Comparison of ENCODE assay signal across 18 cellular contexts in the genomic region with DNA sequence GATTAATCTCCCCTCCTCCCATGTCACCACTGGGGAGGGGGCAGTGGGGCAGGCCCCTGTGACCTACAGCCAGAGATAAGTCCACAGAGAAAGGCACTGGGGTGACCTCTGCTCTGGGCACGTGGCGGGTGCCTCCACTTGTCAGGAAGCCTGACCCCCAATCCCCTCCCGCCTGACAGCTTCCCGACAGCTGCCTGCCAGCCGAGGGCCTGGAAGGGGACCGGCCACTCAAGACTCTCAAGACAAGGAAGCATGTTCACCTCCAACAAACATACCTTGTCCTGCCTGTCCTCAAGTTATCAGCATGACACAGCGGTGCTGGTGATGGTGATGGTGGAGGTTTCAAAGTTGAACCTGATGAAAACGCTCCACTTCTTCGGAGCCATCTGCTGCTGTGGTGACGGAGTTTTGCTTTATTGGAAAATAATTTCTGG. TPM values are rescaled to one million over a fixed set of nuclear protein-coding genes. Genes with fewer than 3 reads are reported as not detected.
DNase-seq lines count a peak whose midpoint lies in the region; ATAC-seq, FAIRE-seq and TF ChIP-seq lines count a peak whose summit lies in the region.
"Had no signal": no experiment of that assay in that cellular context is flagged by ENCODE, and none has a peak within 500 bp of the region (broad histone marks: within the 10 kb centered on the region; RNA-seq: fewer than 3 reads in every experiment).

No MANE protein-coding gene starts in this region.

- no peaks in the 10 kb centered on the region for H3K9me3 Mint-ChIP-seq in activated CD8-positive, alpha-beta memory T cell treated with anti-CD3 and anti-CD28 coated beads, Interleukin-2, amount 10 ng/mL, durations not matched to agents 7 days and 5 days (ENCODE audit: low read depth)
- H3K9me3 Mint-ChIP-seq in activated CD4-positive, alpha-beta memory T cell treated with anti-CD3 and anti-CD28 coated beads for 36 hours: no peaks in the 10 kb centered on the region
- H3K9me3 Mint-ChIP-seq: stimulated activated naive B cell treated with anti-CD40 and anti-IgM and Interleukin-4, amounts not matched to agents 10 μg/mL and 1 μg/mL and 100 μg/mL, for 72 hours had no signal

- peaks cover 30% of the 10 kb centered on the region for H3K4me1 Mint-ChIP-seq in activated CD8-positive, alpha-beta memory T cell treated with anti-CD3 and anti-CD28 coated beads, Interleukin-2, amount 10 ng/mL, durations not matched to agents 7 days and 5 days
- H3K4me1 Mint-ChIP-seq in activated CD4-positive, alpha-beta memory T cell treated with anti-CD3 and anti-CD28 coated beads for 36 hours (ENCODE audit: low read depth): peaks cover 24% of the 10 kb centered on the region

- H3K27ac ChIP-seq in esophagus muscularis mucosa (replicated peaks in 1 of 4) (peak overlapping the region; percentile 85 to 98 (median 89)), stomach (peak overlapping the region in 4 of 5 donors; percentile 43 to 98 (median 92)), aorta (ENCODE audit: low read depth in 1 of 2, low read length in 2 of 2) (no peak overlapping the region)
- H3K27ac ChIP-seq: brain microvascular endothelial cell had no signal

- no peak for ATAC-seq in activated CD8-positive, alpha-beta memory T cell treated with anti-CD3 and anti-CD28 coated beads, Interleukin-2, amount 10 ng/mL, durations not matched to agents 7 days and 5 days
- no peak for ATAC-seq in aorta (ENCODE audit: low FRiP score)
- ATAC-seq: esophagus mucosa; stimulated activated naive B cell treated with anti-CD40 and anti-IgM and Interleukin-4, amounts not matched to agents 10 μg/mL and 1 μg/mL and 100 μg/mL, for 72 hours had no signal

- WGBS in esophagus muscularis mucosa: 75% methylated on average over 7 of the region's 10 CpGs
- WGBS in stomach, 5 donors: 71 to 83% (median 75%) methylated on average over 8 to 10 of the region's 10 CpGs
- 90% methylated on average over 10 of the region's 10 CpGs for WGBS in aorta, 2 donors

- H3K36me3 ChIP-seq in esophagus muscularis mucosa (no peaks in the 10 kb centered on the region), stomach (no peaks in the 10 kb centered on the region), aorta (ENCODE audit: control insufficient read depth in 1 of 2, insufficient read depth in 2 of 2, low read length in 1 of 2) (no peaks in the 10 kb centered on the region)
- H3K36me3 ChIP-seq: brain microvascular endothelial cell, vagina had no signal

- H3K27ac Mint-ChIP-seq in activated CD8-positive, alpha-beta memory T cell treated with anti-CD3 and anti-CD28 coated beads, Interleukin-2, amount 10 ng/mL, durations not matched to agents 7 days and 5 days: peak overlapping the region; percentile 80
- H3K27ac Mint-ChIP-seq in activated CD4-positive, alpha-beta memory T cell treated with anti-CD3 and anti-CD28 coated beads for 36 hours: peak overlapping the region; percentile 85
- H3K27ac Mint-ChIP-seq: stimulated activated naive B cell treated with anti-CD40 and anti-IgM and Interleukin-4, amounts not matched to agents 10 μg/mL and 1 μg/mL and 100 μg/mL, for 72 hours had no signal

- intact Hi-C loops in activated CD4-positive, alpha-beta memory T cell treated with anti-CD3 and anti-CD28 coated beads for 36 hours (cut with micrococcal nuclease): loop anchor here (2.0 to 5.0 kb wide), 3 partner anchors 61 to 350 kb away; no protein-coding TSS in a partner anchor
- intact Hi-C loops in esophagus muscularis mucosa (cut with DNase I) (loop anchor here (5.0 kb wide), 1 partner anchor 35 kb away; no protein-coding TSS in a partner anchor), stomach (cut with DNase I; ENCODE audit: low total_unique reads) (loop anchor here (5.0 kb wide), 1 partner anchor 185 kb away; no protein-coding TSS in a partner anchor), aorta (cut with DNase I) (loop anchor here (2.0 to 10.0 kb wide), 5 partner anchors 40 to 347 kb away; no protein-coding TSS in a partner anchor)

- no peaks in the 10 kb centered on the region for H3K36me3 Mint-ChIP-seq in activated CD8-positive, alpha-beta memory T cell treated with anti-CD3 and anti-CD28 coated beads, Interleukin-2, amount 10 ng/mL, durations not matched to agents 7 days and 5 days
- peaks cover 1% of the 10 kb centered on the region for H3K36me3 Mint-ChIP-seq in activated CD4-positive, alpha-beta memory T cell treated with anti-CD3 and anti-CD28 coated beads for 36 hours
- H3K36me3 Mint-ChIP-seq: stimulated activated naive B cell treated with anti-CD40 and anti-IgM and Interleukin-4, amounts not matched to agents 10 μg/mL and 1 μg/mL and 100 μg/mL, for 72 hours had no signal

- TF ChIP-seq CTCF in esophagus muscularis mucosa (IDR thresholded peaks at IDR 0.05) (no peak), stomach (IDR thresholded peaks at IDR 0.05) (no peak)

- H3K27me3 Mint-ChIP-seq in activated CD8-positive, alpha-beta memory T cell treated with anti-CD3 and anti-CD28 coated beads, Interleukin-2, amount 10 ng/mL, durations not matched to agents 7 days and 5 days: no peaks in the 10 kb centered on the region
- H3K27me3 Mint-ChIP-seq in activated CD4-positive, alpha-beta memory T cell treated with anti-CD3 and anti-CD28 coated beads for 36 hours: no peaks in the 10 kb centered on the region
- H3K27me3 Mint-ChIP-seq: stimulated activated naive B cell treated with anti-CD40 and anti-IgM and Interleukin-4, amounts not matched to agents 10 μg/mL and 1 μg/mL and 100 μg/mL, for 72 hours had no signal

- POLR2A ChIA-PET in activated CD4-positive, alpha-beta memory T cell treated with anti-CD3 and anti-CD28 coated beads for 36 hours (lab: Charles Lee): interaction anchor here (1.0 kb wide), 1 partner anchor 31 kb away, joined by 3 read pairs; no protein-coding TSS in a partner anchor

- H3K4me1 ChIP-seq in esophagus muscularis mucosa: peaks cover 42 to 64% (median 57%) of the 10 kb centered on the region in 4 donors
- peaks cover 48 to 65% (median 60%) of the 10 kb centered on the region in 4 donors for H3K4me1 ChIP-seq in stomach
- no peaks in the 10 kb centered on the region for H3K4me1 ChIP-seq in aorta (ENCODE audit: control insufficient read depth in 1 of 2, insufficient read depth in 2 of 2, low read length in 2 of 2)

- H3K27me3 ChIP-seq in esophagus muscularis mucosa (no peaks in the 10 kb centered on the region), stomach (no peaks in the 10 kb centered on the region), aorta (ENCODE audit: control insufficient read depth in 1 of 2, insufficient read depth in 2 of 2, low read length in 1 of 2) (no peaks in the 10 kb centered on the region)
- H3K27me3 ChIP-seq: brain microvascular endothelial cell, vagina had no signal

- TF ChIP-seq POLR2A in esophagus muscularis mucosa (IDR thresholded peaks at IDR 0.05; ENCODE audit: low read depth) (no peak), stomach (IDR thresholded peaks at IDR 0.05) (no peak)

- no peak overlapping the region for H3K4me3 ChIP-seq in esophagus muscularis mucosa
- H3K4me3 ChIP-seq in stomach: no peak overlapping the region
- H3K4me3 ChIP-seq in aorta (ENCODE audit: low read length in 2 of 2): no peak overlapping the region
- H3K4me3 ChIP-seq: HAP-1, vagina had no signal

- CTCF ChIA-PET in activated CD8-positive, alpha-beta memory T cell treated with anti-CD3 and anti-CD28 coated beads, Interleukin-2, amount 10 ng/mL, durations not matched to agents 7 days and 5 days (lab: Charles Lee): interaction anchor here (3.0 to 8.0 kb wide), 2 partner anchors 118 to 184 kb away, joined by 21 to 217 read pairs; no protein-coding TSS in a partner anchor
- CTCF ChIA-PET in activated CD4-positive, alpha-beta memory T cell treated with anti-CD3 and anti-CD28 coated beads for 36 hours (lab: Charles Lee): interaction anchor here (2.1 to 17.1 kb wide), 2 partner anchors 23 to 188 kb away, joined by 6 to 409 read pairs; partner anchors contain the start of genes MORN1 and RER1

- H3K4me3 Mint-ChIP-seq in activated CD8-positive, alpha-beta memory T cell treated with anti-CD3 and anti-CD28 coated beads, Interleukin-2, amount 10 ng/mL, durations not matched to agents 7 days and 5 days: no peak overlapping the region
- H3K4me3 Mint-ChIP-seq in activated CD4-positive, alpha-beta memory T cell treated with anti-CD3 and anti-CD28 coated beads for 36 hours: no peak overlapping the region

- no peak for FAIRE-seq in HTR-8/SVneo (lab: Jason Lieb, UNC)
- FAIRE-seq: RCC 7860 had no signal

- TF ChIP-seq EP300 in esophagus muscularis mucosa (IDR thresholded peaks at IDR 0.05) (no peak), stomach (IDR thresholded peaks at IDR 0.05) (no peak)

- no peak for DNase-seq in activated CD8-positive, alpha-beta memory T cell treated with anti-CD3 and anti-CD28 coated beads, Interleukin-2, amount 10 ng/mL, durations not matched to agents 7 days and 5 days
- no peak for DNase-seq in activated CD8-positive, alpha-beta memory T cell treated with anti-CD3 and anti-CD28 coated beads for 24 hours
- DNase-seq in activated CD4-positive, alpha-beta memory T cell treated with anti-CD3 and anti-CD28 coated beads for 36 hours: no peak
- DNase-seq in esophagus muscularis mucosa (ENCODE audit: extremely low spot score) (no peak), stomach (no peak), aorta (no peak), NCI-H345 (lab: John Stamatoyannopoulos, UW) (no peak), HTR-8/SVneo (ENCODE audit: insufficient read length, low spot score) (no peak)
- DNase-seq: activated gamma-delta T cell; brain microvascular endothelial cell; EL; glutamatergic neuron; NCI-H1417; stimulated activated naive B cell treated with anti-CD40 and anti-IgM and Interleukin-4, amounts not matched to agents 10 μg/mL and 1 μg/mL and 100 μg/mL, for 72 hours had no signal

- H3K9me3 ChIP-seq in esophagus muscularis mucosa (no peaks in the 10 kb centered on the region), stomach (no peaks in the 10 kb centered on the region), aorta (ENCODE audit: control insufficient read depth, low read length) (no peaks in the 10 kb centered on the region)
- H3K9me3 ChIP-seq: HAP-1, vagina had no signal

RNA-seq across cellular contexts. Expression of gene FAAP20, which starts 3.2 kb away (rescaled TPM):
- total RNA-seq in activated CD8-positive, alpha-beta memory T cell treated with anti-CD3 and anti-CD28 coated beads, Interleukin-2, amount 10 ng/mL, durations not matched to agents 7 days and 5 days: 10 to 100 TPM; 52.5 to 55.7 TPM
- 10 to 100 TPM; 64.9 to 69.8 TPM for total RNA-seq in activated CD4-positive, alpha-beta memory T cell treated with anti-CD3 and anti-CD28 coated beads for 36 hours
- total RNA-seq in esophagus muscularis mucosa: 10 to 100 TPM; 37.9 to 81.7 (median 55.7) TPM
- total RNA-seq in stomach: 100 to 1,000 TPM in 1 of 5 donors, 10 to 100 TPM in 3, 1 to 10 TPM in 1; 8.2 to 170 (median 25.8) TPM
- 100 to 1,000 TPM in 2 of 3 donors, 10 to 100 TPM in 1; 91.3 to 120 (median 101) TPM for polyA plus RNA-seq in stomach
- 10 to 100 TPM; 49.0 to 59.9 TPM for total RNA-seq in aorta
- polyA plus RNA-seq in aorta: 100 to 1,000 TPM in 1 of 2 donors, 10 to 100 TPM in 1; 61.2 to 124 TPM

RNA-seq across cellular contexts. Expression of gene SKI, which starts 30.4 kb away (rescaled TPM):
- total RNA-seq in activated CD8-positive, alpha-beta memory T cell treated with anti-CD3 and anti-CD28 coated beads, Interleukin-2, amount 10 ng/mL, durations not matched to agents 7 days and 5 days: 10 to 100 TPM; 35.0 to 42.9 TPM
- 10 to 100 TPM; 28.3 to 28.9 TPM for total RNA-seq in activated CD4-positive, alpha-beta memory T cell treated with anti-CD3 and anti-CD28 coated beads for 36 hours
- total RNA-seq in esophagus muscularis mucosa (100 to 1,000 TPM in 2 of 4 donors, 10 to 100 TPM in 2; 70.1 to 190 (median 124) TPM), stomach (10 to 100 TPM; 18.7 to 84.0 (median 32.7) TPM), aorta (100 to 1,000 TPM; 114 to 129 TPM)
- polyA plus RNA-seq in stomach (10 to 100 TPM in 2 of 3 donors, 1 to 10 TPM in 1; 7.4 to 14.8 (median 13.9) TPM), aorta (10 to 100 TPM; 20.7 to 34.7 TPM)

Comparison
In these comparisons a context has a peak if more than half of its experiments do, and no peak if none do; other contexts are left out.
1. H3K27ac ChIP-seq: peak in esophagus muscularis mucosa (4 of 4) and stomach (4 of 5); none in aorta (0 of 2).